15 cellular contexts compared by ENCODE assay signal in the genomic region with DNA sequence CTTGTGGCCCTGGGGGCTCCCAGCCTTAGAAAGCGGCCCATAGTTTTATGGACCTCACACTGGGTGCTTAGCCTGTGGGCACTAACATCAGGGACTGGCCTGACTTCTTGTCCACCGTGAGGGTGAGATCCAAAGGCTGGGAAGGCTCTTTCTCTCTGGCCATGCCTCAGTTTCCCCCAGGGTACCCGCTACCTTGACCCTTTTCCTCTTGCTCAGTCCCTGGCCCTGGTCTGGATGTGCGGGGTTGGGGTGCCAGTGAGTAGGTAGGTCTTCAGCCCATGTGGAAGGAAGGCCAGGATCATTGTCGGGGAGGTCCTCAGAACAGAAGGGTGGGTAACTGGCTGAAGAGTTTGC. TPM values are rescaled to one million over a fixed set of nuclear protein-coding genes. Genes with fewer than 3 reads are reported as not detected.
DNase-seq lines count a peak whose midpoint lies in the region; ATAC-seq, FAIRE-seq and TF ChIP-seq lines count a peak whose summit lies in the region.
"Had no signal": no experiment of that assay in that cellular context is flagged by ENCODE, and none has a peak within 500 bp of the region (broad histone marks: within the 10 kb centered on the region; RNA-seq: fewer than 3 reads in every experiment).

No MANE protein-coding gene starts in this region.

- no peak overlapping the region for H3K23ac ChIP-seq in IMR-90 (ENCODE audit: low read depth, low read length)

- no peak overlapping the region for H2BK120ac ChIP-seq in IMR-90 (ENCODE audit: low read depth, low read length)

- H3K27me3 Mint-ChIP-seq in CD14-positive monocyte (ENCODE audit: low read depth in 3 of 3) (peaks cover 8 to 11% (median 10%) of the 10 kb centered on the region in 3 donors), neural crest cell (ENCODE audit: low read depth) (peaks cover 5% of the 10 kb centered on the region)

- no peak overlapping the region for H3K4ac ChIP-seq in IMR-90 (ENCODE audit: low read depth, low read length)

- no peak overlapping the region for H3K27ac ChIP-seq in IMR-90 (ENCODE audit: insufficient read depth, low read length)
- H3K27ac ChIP-seq in GM12878 (ENCODE audit: control insufficient read depth, insufficient read depth) = no peak overlapping the region
- H3K27ac ChIP-seq: ascending aorta, hepatocyte, stomach, tibial nerve had no signal

- no peak overlapping the region for H3K56ac ChIP-seq in IMR-90 (ENCODE audit: extremely low read depth, insufficient read depth, low read length)

- TF ChIP-seq EP300 in GM12878 (IDR thresholded peaks at IDR 0.05; ENCODE audit: borderline replicate concordance in 1 of 2, control insufficient read depth in 1 of 2, low read depth in 2 of 2, low read length in 2 of 2) = no peak

- BruUV-seq in IMR-90 (replicated peaks; lab: Mats Ljungman, UMichigan) (no TSS peak), GM12878 (replicated peaks; lab: Mats Ljungman, UMichigan) (no TSS peak)

- H4K20me1 ChIP-seq in IMR-90 (ENCODE audit: insufficient read depth, low read length) = peaks cover 4% of the 10 kb centered on the region; the same call in 1 of the 2 replicates
- H4K20me1 ChIP-seq in GM12878 (ENCODE audit: control insufficient read depth, insufficient read depth) = no peaks in the 10 kb centered on the region

- H2AK5ac ChIP-seq in IMR-90 (ENCODE audit: low read depth, low read length) = no peak overlapping the region

- H3K14ac ChIP-seq in IMR-90 (replicated peaks; ENCODE audit: low read depth, low read length) = no peak overlapping the region

- H3K4me2 ChIP-seq in IMR-90 (ENCODE audit: low read depth, low read length) = no peak overlapping the region
- no peak overlapping the region for H3K4me2 ChIP-seq in GM12878 (ENCODE audit: control insufficient read depth, insufficient read depth)
- H3K4me2 ChIP-seq: hepatocyte had no signal

- H3K9ac ChIP-seq in IMR-90 (ENCODE audit: low read depth, low read length) = no peak overlapping the region
- no peak overlapping the region for H3K9ac ChIP-seq in GM12878 (ENCODE audit: control insufficient read depth, insufficient read depth, low read length)

- in situ Hi-C loops in IMR-90 (cut with MboI; ENCODE audit: low sequenced_read_pairs) = no loop called here
- in situ Hi-C loops in GM12878 (cut with MboI) = loop anchor here (5.0 to 10.0 kb wide), 3 partner anchors 37 to 355 kb away; no protein-coding TSS in a partner anchor

- H2BK15ac ChIP-seq in IMR-90 (ENCODE audit: low read depth, low read length) = no peak overlapping the region

- H3K27ac Mint-ChIP-seq in CD14-positive monocyte (peak overlapping the region in 1 of 7 donors; percentile 19), neural crest cell (ENCODE audit: unreplicated experiment) (no peak overlapping the region)
- H3K27ac Mint-ChIP-seq: activated T-cell treated with anti-CD3 and anti-CD28 coated beads, Interleukin-2, amount 50 U/mL, for 72 hours had no signal

- POLR2A ChIA-PET in IMR-90 (lab: Charles Lee; ENCODE audit: unreplicated experiment) (no interaction called here), GM12878 (lab: Charles Lee) (interaction anchor here (0.9 kb wide), 1 partner anchor 17 kb away, joined by 3 read pairs; no protein-coding TSS in a partner anchor)

- H3K4me1 Mint-ChIP-seq in CD14-positive monocyte = peaks cover 26% of the 10 kb centered on the region
- H3K4me1 Mint-ChIP-seq in neural crest cell = peaks cover 21% of the 10 kb centered on the region

- CTCF ChIA-PET in IMR-90 (lab: Yijun Ruan, JAX) = no interaction called here
- CTCF ChIA-PET in GM12878 (lab: Yijun Ruan, JAX) = interaction anchor here (0.7 to 6.8 kb wide), 10 partner anchors 15 to 89 kb away, joined by 3 to 76 read pairs (median 6); a partner anchor contains a TSS

- H2BK5ac ChIP-seq in IMR-90 (ENCODE audit: low read depth, low read length, poor library complexity, severe bottlenecking) = no peak overlapping the region

- peaks cover 8 to 19% of the 10 kb centered on the region in 2 experiments; a peak in 3 of 4 replicates for H3K79me1 ChIP-seq in IMR-90 (ENCODE audit: low read depth in 1 of 2, low read length in 2 of 2)

- ATAC-seq in IMR-90 (ENCODE audit: low read depth) = no peak
- ATAC-seq in GM12878 = no peak
- no peak for ATAC-seq in GM21717 (IDR thresholded peaks at IDR 0.05; ENCODE audit: unreplicated experiment)
- ATAC-seq in HG03442 (IDR thresholded peaks at IDR 0.05; ENCODE audit: unreplicated experiment) = no peak
- ATAC-seq: Right ventricle myocardium inferior had no signal

- H4K5ac ChIP-seq in IMR-90 (ENCODE audit: low read depth, low read length) = no peak overlapping the region

- RAD21 ChIA-PET in GM12878 (lab: Charles Lee; ENCODE audit: unreplicated experiment) = interaction anchor here (5.3 kb wide), 1 partner anchor 35 kb away, joined by 39 read pairs; no protein-coding TSS in a partner anchor

- no peaks in the 10 kb centered on the region for H3K27me3 ChIP-seq in IMR-90 (ENCODE audit: control insufficient read depth, insufficient read depth, low read length)
- no peaks in the 10 kb centered on the region for H3K27me3 ChIP-seq in GM12878 (replicated peaks in 1 of 2; ENCODE audit: control insufficient read depth in 2 of 2, insufficient read depth in 2 of 2, low read length in 1 of 2)
- H3K27me3 ChIP-seq: ascending aorta, hepatocyte, stomach, tibial nerve had no signal

- TF ChIP-seq CTCF in CD14-positive monocyte (IDR thresholded peaks at IDR 0.05) = peak; percentile 61
- TF ChIP-seq CTCF in IMR-90 (conservative IDR thresholded peaks at IDR 0.05; ENCODE audit: low read depth, low read length) = no peak
- no peak for TF ChIP-seq CTCF in GM12878 (IDR thresholded peaks at IDR 0.05 in 2 of 3, conservative IDR thresholded peaks at IDR 0.05 in 1 of 3; ENCODE audit: control insufficient read depth in 2 of 3, extremely low read depth in 1 of 3, insufficient read depth in 1 of 3, low read depth in 3 of 3, low read length in 3 of 3)
- peak; percentile 9 for TF ChIP-seq CTCF in neural crest cell (conservative IDR thresholded peaks at IDR 0.05)

- H4K91ac ChIP-seq in IMR-90 (ENCODE audit: insufficient read depth, low read depth, low read length) = no peak overlapping the region

- H3K4me3 Mint-ChIP-seq in CD14-positive monocyte (no peak overlapping the region), neural crest cell (peak overlapping the region; percentile 35)

- DNase-seq in CD14-positive monocyte (ENCODE audit: low spot score) (no peak), IMR-90 (no peak), GM12878 (ENCODE audit: low read depth, low spot score) (no peak), neural crest cell (ENCODE audit: low read depth, low spot score) (no peak), NCI-H2227 (lab: John Stamatoyannopoulos, UW; ENCODE audit: unreplicated experiment) (no peak), cardiac septum (ENCODE audit: low spot score) (no peak)

- H2AK9ac ChIP-seq in IMR-90 (replicated peaks; ENCODE audit: low read depth, low read length, poor library complexity) = peak overlapping the region; percentile 70

- no peaks in the 10 kb centered on the region for H3K9me3 ChIP-seq in IMR-90 (ENCODE audit: control insufficient read depth, insufficient read depth, low read length)
- H3K9me3 ChIP-seq in GM12878 (replicated peaks; ENCODE audit: control insufficient read depth, insufficient read depth, low read length) = no peaks in the 10 kb centered on the region; the same call in 2 of the 3 replicates
- H3K9me3 ChIP-seq: ascending aorta, stomach, tibial nerve had no signal

- H3K9me3 Mint-ChIP-seq in CD14-positive monocyte (peaks cover 0 to 2% (median 0%) of the 10 kb centered on the region in 7 donors), neural crest cell (peaks cover 3% of the 10 kb centered on the region)
- H3K9me3 Mint-ChIP-seq: activated T-cell treated with anti-CD3 and anti-CD28 coated beads, Interleukin-2, amount 50 U/mL, for 72 hours had no signal

- no peak for FAIRE-seq in GM12878 (lab: Jason Lieb, UNC)

- intact Hi-C loops in CD14-positive monocyte (cut with micrococcal nuclease) (loop anchor here (5.0 kb wide), 1 partner anchor 88 kb away; no protein-coding TSS in a partner anchor), IMR-90 (cut with micrococcal nuclease) (loop anchor here (1.0 to 10.0 kb wide), 3 partner anchors 77 to 185 kb away; a partner anchor contains a TSS), GM12878 (cut with micrococcal nuclease; ENCODE audit: unreplicated experiment) (loop anchor here (1.0 kb wide), 1 partner anchor 87 kb away; no protein-coding TSS in a partner anchor), cardiac septum (cut with DNase I) (loop anchor here (5.0 kb wide), 1 partner anchor 78 kb away; a partner anchor contains a TSS)

- H2AFZ ChIP-seq in IMR-90 (replicated peaks; ENCODE audit: low read length, poor library complexity) = peak overlapping the region; percentile 33
- no peak overlapping the region for H2AFZ ChIP-seq in GM12878 (ENCODE audit: control insufficient read depth, low read depth, low read length)
- H2AFZ ChIP-seq: hepatocyte had no signal

- no peak overlapping the region for H3K18ac ChIP-seq in IMR-90 (ENCODE audit: low read depth, low read length)

- TF ChIP-seq POLR2A in IMR-90 (IDR thresholded peaks at IDR 0.05; ENCODE audit: low read depth, low read length) = no peak
- no peak for TF ChIP-seq POLR2A in GM12878 (IDR thresholded peaks at IDR 0.05; ENCODE audit: low read depth, low read length)

- H3K36me3 ChIP-seq in IMR-90 (ENCODE audit: control insufficient read depth, insufficient read depth, low read length) = no peaks in the 10 kb centered on the region
- no peaks in the 10 kb centered on the region for H3K36me3 ChIP-seq in GM12878 (ENCODE audit: control insufficient read depth in 2 of 2, insufficient read depth in 2 of 2, low read length in 1 of 2)
- H3K36me3 ChIP-seq: ascending aorta, stomach, tibial nerve had no signal

- H3K4me3 ChIP-seq in IMR-90 (ENCODE audit: insufficient read depth, low read depth, low read length) = no peak overlapping the region
- H3K4me3 ChIP-seq in GM12878 = no peak overlapping the region
- H3K4me3 ChIP-seq: ascending aorta, hepatocyte, stomach, tibial nerve had no signal

- dilution Hi-C loops in IMR-90 (cut with HindIII; ENCODE audit: low sequenced_read_pairs, unreplicated experiment) = no loop called here

- H4K8ac ChIP-seq in IMR-90 (ENCODE audit: low read depth in 2 of 2, low read length in 2 of 2) = no peak overlapping the region

- no peak for TF ChIP-seq RAD21 in IMR-90 (IDR thresholded peaks at IDR 0.05; ENCODE audit: low read length)
- no peak for TF ChIP-seq RAD21 in GM12878 (IDR thresholded peaks at IDR 0.05; ENCODE audit: insufficient read depth, low read depth, low read length)

- WGBS in IMR-90 (ENCODE audit: extremely low coverage in 2 of 2, insufficient read length in 1 of 2), 2 experiments = 50% methylated on average over 2 of the region's 5 CpGs; no CpG with 5 or more reads in 1 of the 2 experiments
- WGBS in GM12878 (ENCODE audit: insufficient coverage, insufficient replicate concordance, low lambda C conversion rate, missing lambda C conversion rate) = 21% methylated on average over 5 of the region's 5 CpGs

- H3K79me2 ChIP-seq in GM12878 (ENCODE audit: control insufficient read depth, insufficient read depth, low read length) = peaks cover 9% of the 10 kb centered on the region

- H3K4me1 ChIP-seq in IMR-90 (ENCODE audit: control insufficient read depth, insufficient read depth, low read length) (peaks cover 6% of the 10 kb centered on the region; the same call in 1 of the 2 replicates), GM12878 (ENCODE audit: control insufficient read depth, insufficient read depth, low read length) (peaks cover 6% of the 10 kb centered on the region; the same call in 1 of the 2 replicates)

- no peaks in the 10 kb centered on the region for H3K9me1 ChIP-seq in IMR-90 (ENCODE audit: insufficient read depth, low read length)

- H2BK20ac ChIP-seq in IMR-90 (ENCODE audit: low read depth, low read length) = no peak overlapping the region

- H3K36me3 Mint-ChIP-seq in CD14-positive monocyte = no peaks in the 10 kb centered on the region
- H3K36me3 Mint-ChIP-seq in neural crest cell (ENCODE audit: low read depth) = no peaks in the 10 kb centered on the region

- SMC1A ChIA-PET in GM12878 (lab: Charles Lee; ENCODE audit: uncharacterized antibody, unreplicated experiment) = interaction anchor here (1.4 kb wide), 2 partner anchors 87 to 88 kb away, joined by 3 to 4 read pairs; no protein-coding TSS in a partner anchor

RNA-seq across cellular contexts. Expression of a gene that starts 1.6 kb away (rescaled TPM):
- polyA plus RNA-seq in CD14-positive monocyte (10 to 100 TPM; 14.3 to 15.3 TPM), IMR-90 (2012; rRNA removed) (34.8 and 45.9 TPM in 2 replicates), GM12878 (2011; rRNA removed) (5.7 and 16.4 TPM in 2 replicates), GM12878 (2014; fragmentation: Illumina TruSeq; extraction: Trizol) (0.79 and 7.3 TPM in 2 replicates), GM12878 (2014; fragmentation: Nextera tagmentation; extraction: Ambion mirVana) (1 to 10 TPM; 1.1 to 2.0 TPM), GM12878 (2014; rRNA removed) (37.1 and 43.9 TPM in 2 replicates), GM12878 (2016; fragmentation: Nextera tagmentation; extraction: Ambion mirVana) (10 to 100 TPM; 21.6 to 24.6 TPM)
- total RNA-seq in IMR-90 (2012; rRNA removed) (11.1 TPM in 2 replicates), GM12878 (2014; rRNA removed) (27.6 and 32.1 TPM in 2 replicates), GM12878 (2014; rRNA removed; fragmentation: Illumina TruSeq; extraction: Trizol) (8.4 and 9.1 TPM in 2 replicates), GM12878 (2021) (27.7 and 28.3 TPM in 2 replicates), neural crest cell (42.8 and 44.8 TPM in 2 replicates), cardiac septum (12.2 TPM)
- 28.8 and 49.7 TPM in 2 replicates for polyA plus RNA-seq in IMR-90 (2012; cell fraction: cytosol; rRNA removed)
- 80.2 and 243 TPM in 2 replicates for polyA plus RNA-seq in IMR-90 (2012; cell fraction: nucleus; rRNA removed; ENCODE audit: low replicate concordance)
- total RNA-seq in GM12878 (2013; cell fraction: nucleolus; rRNA removed) = 46.2 and 47.6 TPM in 2 replicates
- polyA plus RNA-seq in GM12878 (2011; ENCODE audit: low read depth) = 5.5 TPM
- 27.9 and 35.4 TPM in 2 replicates for polyA plus RNA-seq in GM12878 (2011; cell fraction: cytosol; rRNA removed)
- 115 and 130 TPM in 2 replicates for polyA plus RNA-seq in GM12878 (2011; cell fraction: nucleus; rRNA removed)
- polyA plus RNA-seq in GM12878 (2012) = 13.5 and 16.7 TPM in 2 replicates
- 35.9 and 41.4 TPM in 2 replicates for polyA minus RNA-seq in GM12878 (2011; rRNA and poly(A)+ RNA removed)
- 16.3 and 17.4 TPM in 2 replicates for polyA minus RNA-seq in GM12878 (2011; cell fraction: cytosol; rRNA and poly(A)+ RNA removed)
- 31.8 and 53.4 TPM in 2 replicates for polyA minus RNA-seq in GM12878 (2011; cell fraction: nucleus; rRNA and poly(A)+ RNA removed)

RNA-seq across cellular contexts. Expression of a gene that starts 30.2 kb away (rescaled TPM):
- polyA plus RNA-seq in CD14-positive monocyte (under 1 TPM; 0.15 to 0.30 TPM), IMR-90 (2012; rRNA removed) (0.80 and 0.94 TPM in 2 replicates), GM12878 (2011; rRNA removed) (0.69 and 1.8 TPM in 2 replicates), GM12878 (2014; fragmentation: Illumina TruSeq; extraction: Trizol) (4.2 and 10.0 TPM in 2 replicates), GM12878 (2014; fragmentation: Nextera tagmentation; extraction: Ambion mirVana) (under 1 TPM; 0.09 to 0.21 TPM), GM12878 (2014; rRNA removed) (22.7 and 33.8 TPM in 2 replicates), GM12878 (2016; fragmentation: Nextera tagmentation; extraction: Ambion mirVana) (10 to 100 TPM in 1 of 2 experiments, 1 to 10 TPM in 1; 7.8 to 11.3 TPM)
- total RNA-seq in IMR-90 (2012; rRNA removed) (under 0.01 and 0.18 TPM in 2 replicates), GM12878 (2014; rRNA removed) (13.6 and 17.9 TPM in 2 replicates), GM12878 (2014; rRNA removed; fragmentation: Illumina TruSeq; extraction: Trizol) (6.4 and 7.6 TPM in 2 replicates), GM12878 (2021) (33.0 and 36.6 TPM in 2 replicates), neural crest cell (1.4 and 1.5 TPM in 2 replicates), cardiac septum (0.67 TPM)
- polyA plus RNA-seq in IMR-90 (2012; cell fraction: cytosol; rRNA removed) = 0.35 and 0.53 TPM in 2 replicates
- 4.8 and 7.4 TPM in 2 replicates for polyA plus RNA-seq in IMR-90 (2012; cell fraction: nucleus; rRNA removed; ENCODE audit: low replicate concordance)
- 4.9 and 5.2 TPM in 2 replicates for total RNA-seq in GM12878 (2013; cell fraction: nucleolus; rRNA removed)
- 13.7 TPM for polyA plus RNA-seq in GM12878 (2011; ENCODE audit: low read depth)
- 4.8 and 5.5 TPM in 2 replicates for polyA plus RNA-seq in GM12878 (2011; cell fraction: cytosol; rRNA removed)
- polyA plus RNA-seq in GM12878 (2011; cell fraction: nucleus; rRNA removed) = 8.7 and 9.5 TPM in 2 replicates
- 42.4 and 45.0 TPM in 2 replicates for polyA plus RNA-seq in GM12878 (2012)
- polyA minus RNA-seq in GM12878 (2011; rRNA and poly(A)+ RNA removed) = 0.59 and 3.2 TPM in 2 replicates
- polyA minus RNA-seq in GM12878 (2011; cell fraction: cytosol; rRNA and poly(A)+ RNA removed) = 1.7 and 2.5 TPM in 2 replicates
- polyA minus RNA-seq in GM12878 (2011; cell fraction: nucleus; rRNA and poly(A)+ RNA removed) = 2.1 and 3.3 TPM in 2 replicates
- total RNA-seq: ascending aorta, left ventricle myocardium superior had no signal

RNA-seq across cellular contexts. Expression of a gene that starts 52.1 kb away (rescaled TPM):
- polyA plus RNA-seq in CD14-positive monocyte = 10 to 100 TPM; 31.6 to 36.5 TPM
- total RNA-seq in IMR-90 (2012; rRNA removed) = 14.7 and 16.7 TPM in 2 replicates
- 33.9 and 40.3 TPM in 2 replicates for polyA plus RNA-seq in IMR-90 (2012; rRNA removed)
- 20.3 and 38.1 TPM in 2 replicates for polyA plus RNA-seq in IMR-90 (2012; cell fraction: cytosol; rRNA removed)
- 29.8 and 42.9 TPM in 2 replicates for polyA plus RNA-seq in IMR-90 (2012; cell fraction: nucleus; rRNA removed; ENCODE audit: low replicate concordance)
- total RNA-seq in GM12878 (2013; cell fraction: nucleolus; rRNA removed) = 31.6 and 35.8 TPM in 2 replicates
- total RNA-seq in GM12878 (2014; rRNA removed) = 31.1 and 33.5 TPM in 2 replicates
- total RNA-seq in GM12878 (2014; rRNA removed; fragmentation: Illumina TruSeq; extraction: Trizol) = 14.9 TPM in 2 replicates
- total RNA-seq in GM12878 (2021) = 25.8 and 27.1 TPM in 2 replicates
- polyA plus RNA-seq in GM12878 (2011; ENCODE audit: low read depth) = 9.7 TPM
- 5.3 and 13.7 TPM in 2 replicates for polyA plus RNA-seq in GM12878 (2011; rRNA removed)
- 15.2 and 24.3 TPM in 2 replicates for polyA plus RNA-seq in GM12878 (2011; cell fraction: cytosol; rRNA removed)
- 25.3 and 37.8 TPM in 2 replicates for polyA plus RNA-seq in GM12878 (2011; cell fraction: nucleus; rRNA removed)
- 10.9 and 13.6 TPM in 2 replicates for polyA plus RNA-seq in GM12878 (2012)
- 8.6 and 19.6 TPM in 2 replicates for polyA plus RNA-seq in GM12878 (2014; fragmentation: Illumina TruSeq; extraction: Trizol)
- 1 to 10 TPM; 3.7 to 6.0 TPM for polyA plus RNA-seq in GM12878 (2014; fragmentation: Nextera tagmentation; extraction: Ambion mirVana)
- 30.8 and 31.5 TPM in 2 replicates for polyA plus RNA-seq in GM12878 (2014; rRNA removed)
- polyA plus RNA-seq in GM12878 (2016; fragmentation: Nextera tagmentation; extraction: Ambion mirVana) = 10 to 100 TPM; 39.0 to 40.3 TPM
- 8.3 and 14.1 TPM in 2 replicates for polyA minus RNA-seq in GM12878 (2011; rRNA and poly(A)+ RNA removed)
- 5.9 and 10.2 TPM in 2 replicates for polyA minus RNA-seq in GM12878 (2011; cell fraction: cytosol; rRNA and poly(A)+ RNA removed)
- 6.8 and 16.6 TPM in 2 replicates for polyA minus RNA-seq in GM12878 (2011; cell fraction: nucleus; rRNA and poly(A)+ RNA removed)
- total RNA-seq in neural crest cell = 23.6 and 28.0 TPM in 2 replicates
- 27.1 TPM for total RNA-seq in cardiac septum

RNA-seq across cellular contexts. Expression of a gene that starts 52.2 kb away (rescaled TPM):
- polyA plus RNA-seq in CD14-positive monocyte (10 to 100 TPM; 62.2 to 66.6 TPM), IMR-90 (2012; rRNA removed) (97.8 and 109 TPM in 2 replicates), GM12878 (2011; rRNA removed) (35.0 and 73.8 TPM in 2 replicates), GM12878 (2014; fragmentation: Illumina TruSeq; extraction: Trizol) (40.2 and 89.4 TPM in 2 replicates), GM12878 (2014; fragmentation: Nextera tagmentation; extraction: Ambion mirVana) (10 to 100 TPM; 70.8 TPM), GM12878 (2014; rRNA removed) (102 and 126 TPM in 2 replicates), GM12878 (2016; fragmentation: Nextera tagmentation; extraction: Ambion mirVana) (100 to 1,000 TPM; 108 to 119 TPM)
- total RNA-seq in IMR-90 (2012; rRNA removed) (61.4 and 68.3 TPM in 2 replicates), GM12878 (2014; rRNA removed) (98.3 and 125 TPM in 2 replicates), GM12878 (2014; rRNA removed; fragmentation: Illumina TruSeq; extraction: Trizol) (81.0 and 88.1 TPM in 2 replicates), GM12878 (2021) (113 and 118 TPM in 2 replicates), neural crest cell (107 and 111 TPM in 2 replicates), cardiac septum (29.6 TPM)
- polyA plus RNA-seq in IMR-90 (2012; cell fraction: cytosol; rRNA removed) = 97.2 and 177 TPM in 2 replicates
- polyA plus RNA-seq in IMR-90 (2012; cell fraction: nucleus; rRNA removed; ENCODE audit: low replicate concordance) = 235 and 419 TPM in 2 replicates
- total RNA-seq in GM12878 (2013; cell fraction: nucleolus; rRNA removed) = 47.3 and 51.9 TPM in 2 replicates
- polyA plus RNA-seq in GM12878 (2011; ENCODE audit: low read depth) = 100 TPM
- polyA plus RNA-seq in GM12878 (2011; cell fraction: cytosol; rRNA removed) = 124 and 158 TPM in 2 replicates
- polyA plus RNA-seq in GM12878 (2011; cell fraction: nucleus; rRNA removed) = 213 and 235 TPM in 2 replicates
- 113 and 114 TPM in 2 replicates for polyA plus RNA-seq in GM12878 (2012)
- 55.2 and 80.2 TPM in 2 replicates for polyA minus RNA-seq in GM12878 (2011; rRNA and poly(A)+ RNA removed)
- 34.3 and 37.6 TPM in 2 replicates for polyA minus RNA-seq in GM12878 (2011; cell fraction: cytosol; rRNA and poly(A)+ RNA removed)
- 57.1 and 106 TPM in 2 replicates for polyA minus RNA-seq in GM12878 (2011; cell fraction: nucleus; rRNA and poly(A)+ RNA removed)

Comparison
In these comparisons a context has a peak if more than half of its experiments do, and no peak if none do; other contexts are left out.
1. CTCF ChIP-seq: peak in CD14-positive monocyte (single experiment) and neural crest cell (single experiment); none in IMR-90 (single experiment) and GM12878 (0 of 3).